In the genomic region with DNA sequence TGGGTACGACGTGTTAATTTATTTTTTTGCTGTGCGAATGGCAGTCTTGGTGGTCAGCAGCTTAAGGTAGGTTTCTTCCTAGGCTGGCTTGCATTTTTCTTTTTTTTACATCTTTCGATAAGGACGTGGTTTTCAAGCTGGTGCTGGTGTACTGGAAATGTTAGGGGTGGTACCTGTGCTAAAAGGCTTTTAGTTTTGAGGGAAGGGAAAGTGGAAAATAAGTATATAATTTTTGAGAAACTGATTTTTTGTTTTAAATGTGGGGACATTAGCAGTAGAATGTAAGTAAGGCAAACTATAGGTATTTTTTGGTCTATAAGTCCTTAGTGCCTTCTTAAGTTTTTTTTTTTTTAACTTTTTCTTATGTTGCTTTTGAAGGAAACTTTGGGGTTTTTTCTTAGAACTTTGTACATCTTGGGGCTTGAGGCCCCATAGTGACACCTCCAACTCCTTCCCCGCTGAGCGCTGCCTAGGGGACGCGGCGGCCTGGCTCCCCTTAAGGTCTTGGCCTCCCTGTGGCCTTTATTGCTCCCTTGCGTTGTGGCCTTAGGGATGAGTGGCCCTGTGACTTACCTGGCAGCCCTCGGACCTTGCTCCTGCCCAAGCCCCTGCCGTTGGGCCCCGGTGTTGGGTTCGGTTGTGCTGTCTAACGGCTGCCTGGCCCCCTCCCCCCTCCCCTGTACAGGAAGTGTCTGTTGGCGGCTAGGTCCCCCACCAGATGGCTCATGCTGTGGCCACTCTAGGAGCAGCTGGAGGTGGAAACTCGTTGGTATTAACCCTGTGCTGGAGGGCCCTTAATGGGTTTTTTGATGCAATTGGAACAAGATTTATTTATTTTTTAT, we compare ENCODE assay signal across 1 cellular context.
TF ChIP-seq lines count a peak whose summit lies in the region.

No MANE protein-coding gene starts in this region.

TF ChIP-seq in GM12878, 131 proteins besides CTCF, POLR2A, EP300 and RAD21 (continued from another document and continues in another):
- TF ChIP-seq E2F8 (IDR thresholded peaks at IDR 0.05; ENCODE audit: low read depth, partially characterized antibody) = peak; percentile 83
- peak; percentile 74; the same call in 1 of the 2 replicates for TF ChIP-seq PAX5 (IDR thresholded peaks at IDR 0.05; ENCODE audit: borderline replicate concordance, low read depth, low read length)
- TF ChIP-seq GATAD2B (conservative IDR thresholded peaks at IDR 0.05; ENCODE audit: low read depth) = peak; percentile 78
- TF ChIP-seq RUNX3 (IDR thresholded peaks at IDR 0.05; ENCODE audit: low read length) = peak; percentile 82
- peak; percentile 71; the same call in 1 of the 2 replicates for TF ChIP-seq SIN3A (IDR thresholded peaks at IDR 0.05; ENCODE audit: low read depth, low read length)
- TF ChIP-seq SPI1 (IDR thresholded peaks at IDR 0.05; ENCODE audit: borderline replicate concordance, insufficient read depth, low read depth, low read length) = 0 out of 2 replicates have a peak, but pooled peaks have one; percentile 2
- TF ChIP-seq MTA2 (IDR thresholded peaks at IDR 0.05; ENCODE audit: low read depth) = peak; percentile 37; the same call in 1 of the 2 replicates
- peak; percentile 88; the same call in 1 of the 3 replicates for TF ChIP-seq POU2F2 (IDR thresholded peaks at IDR 0.05; ENCODE audit: borderline replicate concordance, low read depth, low read length)
- no peak for TF ChIP-seq JUND (IDR thresholded peaks at IDR 0.05; ENCODE audit: low read depth, low read length)
- TF ChIP-seq LARP7 (IDR thresholded peaks at IDR 0.05) = peak; percentile 87
- TF ChIP-seq CBFB (IDR thresholded peaks at IDR 0.05; ENCODE audit: low read depth) = peak; percentile 82
- TF ChIP-seq IKZF2 (IDR thresholded peaks at IDR 0.05) = peak; percentile 31 to 36; a peak in 2 of 4 replicates
- no peak for TF ChIP-seq RFX5 (IDR thresholded peaks at IDR 0.05; ENCODE audit: low read depth, low read length)
- TF ChIP-seq HDAC2 (IDR thresholded peaks at IDR 0.05) = no peak
- TF ChIP-seq, protein P1, sequence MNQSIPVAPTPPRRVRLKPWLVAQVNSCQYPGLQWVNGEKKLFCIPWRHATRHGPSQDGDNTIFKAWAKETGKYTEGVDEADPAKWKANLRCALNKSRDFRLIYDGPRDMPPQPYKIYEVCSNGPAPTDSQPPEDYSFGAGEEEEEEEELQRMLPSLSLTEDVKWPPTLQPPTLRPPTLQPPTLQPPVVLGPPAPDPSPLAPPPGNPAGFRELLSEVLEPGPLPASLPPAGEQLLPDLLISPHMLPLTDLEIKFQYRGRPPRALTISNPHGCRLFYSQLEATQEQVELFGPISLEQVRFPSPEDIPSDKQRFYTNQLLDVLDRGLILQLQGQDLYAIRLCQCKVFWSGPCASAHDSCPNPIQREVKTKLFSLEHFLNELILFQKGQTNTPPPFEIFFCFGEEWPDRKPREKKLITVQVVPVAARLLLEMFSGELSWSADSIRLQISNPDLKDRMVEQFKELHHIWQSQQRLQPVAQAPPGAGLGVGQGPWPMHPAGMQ (IDR thresholded peaks at IDR 0.05; ENCODE audit: borderline replicate concordance) = no peak
- peak; percentile 98 for TF ChIP-seq TCF3 (IDR thresholded peaks at IDR 0.05; ENCODE audit: borderline replicate concordance, insufficient read depth, low read depth, low read length)
- peak; percentile 73 for TF ChIP-seq CREB1 (IDR thresholded peaks at IDR 0.05; ENCODE audit: low read depth)
- TF ChIP-seq SMAD1 (IDR thresholded peaks at IDR 0.05; ENCODE audit: low read depth, partially characterized antibody) = peak; percentile 64
- TF ChIP-seq CHD2 (IDR thresholded peaks at IDR 0.05; ENCODE audit: borderline replicate concordance, low read depth, low read length) = peak; percentile 91
- peak; percentile 15 for TF ChIP-seq SP1 (IDR thresholded peaks at IDR 0.05; ENCODE audit: low read depth, low read length)
- TF ChIP-seq DPF2 (IDR thresholded peaks at IDR 0.05) = no peak; the same call in 1 of the 2 replicates
- TF ChIP-seq SUZ12 (IDR thresholded peaks at IDR 0.05; ENCODE audit: unreplicated experiment) = no peak
- peak; percentile 95 for TF ChIP-seq NBN (IDR thresholded peaks at IDR 0.05)
- TF ChIP-seq RCOR1 (conservative IDR thresholded peaks at IDR 0.05; ENCODE audit: low read depth, low read length) = no peak
- TF ChIP-seq JUNB (IDR thresholded peaks at IDR 0.05) = no peak
- TF ChIP-seq POLR2AphosphoS5 (IDR thresholded peaks at IDR 0.05; ENCODE audit: low read length) = peak; percentile 94
- TF ChIP-seq, protein P2, sequence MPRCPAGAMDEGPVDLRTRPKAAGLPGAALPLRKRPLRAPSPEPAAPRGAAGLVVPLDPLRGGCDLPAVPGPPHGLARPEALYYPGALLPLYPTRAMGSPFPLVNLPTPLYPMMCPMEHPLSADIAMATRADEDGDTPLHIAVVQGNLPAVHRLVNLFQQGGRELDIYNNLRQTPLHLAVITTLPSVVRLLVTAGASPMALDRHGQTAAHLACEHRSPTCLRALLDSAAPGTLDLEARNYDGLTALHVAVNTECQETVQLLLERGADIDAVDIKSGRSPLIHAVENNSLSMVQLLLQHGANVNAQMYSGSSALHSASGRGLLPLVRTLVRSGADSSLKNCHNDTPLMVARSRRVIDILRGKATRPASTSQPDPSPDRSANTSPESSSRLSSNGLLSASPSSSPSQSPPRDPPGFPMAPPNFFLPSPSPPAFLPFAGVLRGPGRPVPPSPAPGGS (IDR thresholded peaks at IDR 0.05; ENCODE audit: borderline replicate concordance, insufficient read depth, low read depth, low read length, poor library complexity, severe bottlenecking) = peak; percentile 73
- TF ChIP-seq MEF2B (IDR thresholded peaks at IDR 0.05; ENCODE audit: partially characterized antibody, poor library complexity, severe bottlenecking) = no peak
- no peak for TF ChIP-seq RBBP5 (conservative IDR thresholded peaks at IDR 0.05)
- no peak; the same call in 1 of the 2 replicates for TF ChIP-seq CREM (IDR thresholded peaks at IDR 0.05; ENCODE audit: low read depth)
- no peak for TF ChIP-seq YBX1 (IDR thresholded peaks at IDR 0.05)
- TF ChIP-seq YY1 (IDR thresholded peaks at IDR 0.05; ENCODE audit: low read depth, low read length) = peak; percentile 88
- TF ChIP-seq EGR1 (IDR thresholded peaks at IDR 0.05; ENCODE audit: borderline replicate concordance in 1 of 2, low read depth in 2 of 2, low read length in 2 of 2) = peak in 1 of 2 experiments; percentile 89; a peak in 2 of 3 replicates
- 0 out of 2 replicates have a peak, but pooled peaks have one; percentile 67 for TF ChIP-seq NFIC (IDR thresholded peaks at IDR 0.05; ENCODE audit: low read depth, low read length)
- TF ChIP-seq SIX5 (IDR thresholded peaks at IDR 0.05; ENCODE audit: low read depth, low read length, severe bottlenecking) = peak; percentile 15
- TF ChIP-seq GABPA (IDR thresholded peaks at IDR 0.05; ENCODE audit: low read depth) = peak; percentile 87
- no peak for TF ChIP-seq RAD51 (IDR thresholded peaks at IDR 0.05)
- no peak for TF ChIP-seq CUX1 (IDR thresholded peaks at IDR 0.05; ENCODE audit: insufficient replicate concordance, low read depth, low read length)
- peak; percentile 47; the same call in 1 of the 2 replicates for TF ChIP-seq MTA3 (IDR thresholded peaks at IDR 0.05; ENCODE audit: borderline replicate concordance, low read length)
- peak; percentile 69 for TF ChIP-seq HCFC1 (IDR thresholded peaks at IDR 0.05; ENCODE audit: low read length)
- TF ChIP-seq CEBPZ (IDR thresholded peaks at IDR 0.05; ENCODE audit: low read depth, low read length) = no peak
- no peak for TF ChIP-seq NFXL1 (IDR thresholded peaks at IDR 0.05; ENCODE audit: borderline replicate concordance)
- no peak for TF ChIP-seq HDAC6 (IDR thresholded peaks at IDR 0.05; ENCODE audit: unreplicated experiment)
- TF ChIP-seq, protein P3, sequence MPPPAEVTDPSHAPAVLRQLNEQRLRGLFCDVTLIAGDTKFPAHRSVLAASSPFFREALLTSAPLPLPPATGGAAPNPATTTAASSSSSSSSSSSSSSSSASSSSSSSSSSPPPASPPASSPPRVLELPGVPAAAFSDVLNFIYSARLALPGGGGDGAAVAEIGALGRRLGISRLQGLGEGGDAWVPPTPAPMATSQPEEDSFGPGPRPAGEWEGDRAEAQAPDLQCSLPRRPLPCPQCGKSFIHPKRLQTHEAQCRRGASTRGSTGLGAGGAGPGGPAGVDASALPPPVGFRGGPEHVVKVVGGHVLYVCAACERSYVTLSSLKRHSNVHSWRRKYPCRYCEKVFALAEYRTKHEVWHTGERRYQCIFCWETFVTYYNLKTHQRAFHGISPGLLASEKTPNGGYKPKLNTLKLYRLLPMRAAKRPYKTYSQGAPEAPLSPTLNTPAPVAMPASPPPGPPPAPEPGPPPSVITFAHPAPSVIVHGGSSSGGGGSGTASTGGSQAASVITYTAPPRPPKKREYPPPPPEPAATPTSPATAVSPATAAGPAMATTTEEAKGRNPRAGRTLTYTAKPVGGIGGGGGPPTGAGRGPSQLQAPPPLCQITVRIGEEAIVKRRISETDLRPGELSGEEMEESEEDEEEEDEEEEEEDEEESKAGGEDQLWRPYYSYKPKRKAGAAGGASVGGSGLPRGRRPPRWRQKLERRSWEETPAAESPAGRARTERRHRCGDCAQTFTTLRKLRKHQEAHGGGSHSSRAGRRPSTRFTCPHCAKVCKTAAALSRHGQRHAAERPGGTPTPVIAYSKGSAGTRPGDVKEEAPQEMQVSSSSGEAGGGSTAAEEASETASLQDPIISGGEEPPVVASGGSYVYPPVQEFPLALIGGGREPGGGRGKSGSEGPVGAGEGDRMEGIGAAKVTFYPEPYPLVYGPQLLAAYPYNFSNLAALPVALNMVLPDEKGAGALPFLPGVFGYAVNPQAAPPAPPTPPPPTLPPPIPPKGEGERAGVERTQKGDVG (CRISPR knock-in tag; IDR thresholded peaks at IDR 0.05) = no peak
